In the genomic region with DNA sequence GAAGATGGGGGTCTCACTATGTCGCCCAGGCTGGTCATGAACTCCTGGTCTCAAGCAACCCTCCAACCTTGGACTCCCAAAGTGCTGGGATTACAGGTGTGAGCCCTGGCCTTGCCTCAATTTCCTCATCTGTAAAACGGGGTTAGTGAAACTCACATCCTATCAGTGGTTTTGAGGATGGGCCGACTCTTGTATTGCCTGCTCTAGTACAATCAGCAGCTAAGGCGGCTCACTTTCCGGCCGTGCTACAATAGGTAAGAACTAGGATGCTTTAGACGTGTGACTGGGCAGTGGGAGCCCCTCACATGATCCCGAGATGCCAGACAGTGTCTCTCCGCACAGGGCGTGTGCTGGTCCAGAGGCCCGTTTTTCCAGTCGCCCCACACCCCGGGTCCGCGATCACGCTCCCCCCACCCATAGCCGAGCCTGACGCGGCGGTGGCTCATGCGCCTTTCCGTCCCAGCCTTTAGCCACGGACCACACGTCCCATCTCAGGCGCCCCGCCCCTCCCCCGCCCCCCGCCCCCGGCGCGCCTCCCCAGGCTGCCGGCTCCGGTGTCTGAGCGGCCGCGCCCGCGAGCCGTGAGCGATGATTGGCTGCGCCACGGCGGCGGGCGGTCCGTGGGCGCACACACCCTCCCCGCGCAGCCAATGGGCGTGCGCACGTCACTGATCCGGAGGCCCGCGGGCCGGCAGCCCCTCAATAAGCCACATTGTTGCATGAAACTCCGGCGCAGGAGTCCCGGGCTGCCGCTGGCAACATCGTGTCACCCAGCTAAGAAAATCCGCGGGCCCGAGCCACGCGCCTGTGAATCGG, we compare ENCODE assay signal across 8 cellular contexts. TPM values are rescaled to one million over a fixed set of nuclear protein-coding genes. Genes with fewer than 3 reads are reported as not detected.
A peak's percentile ranks its signal among the peaks of the same experiment; 100 is the strongest.
DNase-seq lines count a peak whose midpoint lies in the region; ATAC-seq lines count a peak whose summit lies in the region.

Gene HK2, plus strand, starts transcription at position 710 of the 816 bp plus-strand sequence. CDS start 454 bp downstream, outside the sequence.

- DNase-seq in ACHN: peak; percentile 91
- DNase-seq in NCI-H226: peak; percentile 90
- peak; percentile 74 for DNase-seq in activated CD4-positive, alpha-beta T cell treated with anti-CD3 and anti-CD28 coated beads for 1 hour
- DNase-seq in cerebellum (ENCODE audit: low spot score): peak; percentile 57
- peak; percentile 87 to 91 for DNase-seq in left colon
- peak; percentile 82 to 87 for DNase-seq in stimulated activated CD4-positive, alpha-beta T cell treated with anti-CD3 and anti-CD28 coated beads, Interleukin-2, amount 100 ng/mL, for 24 hours

- intact Hi-C loops in left colon (cut with DNase I, micrococcal nuclease): no loop called here

- peak; percentile 78 for ATAC-seq in GM18520 (IDR thresholded peaks at IDR 0.05; ENCODE audit: unreplicated experiment)
- peak; percentile 88 for ATAC-seq in HG03045 (IDR thresholded peaks at IDR 0.05; ENCODE audit: unreplicated experiment)
- ATAC-seq in left colon: peak; percentile 86

- in situ Hi-C loops in ACHN (cut with HindIII; ENCODE audit: low pct_ligation_motif_present, low pct_unique_long_range_greater_than_20kb, low sequenced_read_pairs): no loop called here

RNA-seq across cellular contexts. Expression of gene HK2, which starts in this region (rescaled TPM):
- total RNA-seq in cerebellum: 8.5 TPM
- 100 to 1,000 TPM; 172 to 423 TPM for total RNA-seq in left colon

Comparison
In these comparisons a context has a peak if more than half of its experiments do, and no peak if none do; other contexts are left out.
1. Peak in every context shown above with its lines: DNase-seq and ATAC-seq.
2. RNA of gene HK2 (total RNA-seq): 172 to 423 TPM in left colon; 8.5 TPM in cerebellum (single experiment); every median in the first group is over 10 times any median in the second.